In the genomic region with DNA sequence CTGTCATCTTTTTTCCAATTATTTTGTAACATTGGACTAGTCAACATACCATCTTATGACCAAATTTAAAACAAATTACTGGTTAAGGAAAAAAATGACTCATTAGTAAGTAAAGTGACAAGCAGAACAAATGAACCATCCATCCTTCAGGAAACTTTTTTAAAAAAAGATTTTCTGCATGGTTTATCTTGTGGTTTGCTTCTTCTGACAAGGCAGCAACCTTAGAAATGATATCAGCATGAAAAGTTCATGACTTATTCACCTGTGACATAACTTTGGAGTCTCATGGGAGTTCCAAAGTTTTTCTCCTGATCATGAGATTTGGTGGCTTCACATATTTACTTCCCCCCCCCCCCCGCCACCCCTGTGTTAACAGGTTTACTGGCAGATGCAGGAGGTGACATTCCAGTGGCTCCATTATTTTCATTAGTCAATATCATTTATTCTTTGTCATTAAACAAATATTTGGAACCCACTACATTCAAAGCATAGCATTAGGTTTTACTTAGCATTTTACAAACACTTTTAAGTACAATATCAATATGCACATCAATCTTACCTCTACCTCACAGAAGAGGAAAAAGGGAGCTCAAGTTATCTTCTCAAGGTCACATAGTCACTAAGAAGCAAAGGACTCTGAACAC, we compare ENCODE assay signal across 24 cellular contexts. TPM values are rescaled to one million over a fixed set of nuclear protein-coding genes. Genes with fewer than 3 reads are reported as not detected.
DNase-seq lines count a peak whose midpoint lies in the region; ATAC-seq and TF ChIP-seq lines count a peak whose summit lies in the region.
"Had no signal": no experiment of that assay in that cellular context is flagged by ENCODE, and none has a peak within 500 bp of the region (broad histone marks: within the 10 kb centered on the region; RNA-seq: fewer than 3 reads in every experiment).

No MANE protein-coding gene starts in this region.

- DNase-seq in EL (peak; percentile 6), PC-3 (peak; percentile 58), kidney glomerular epithelial cell (lab: John Stamatoyannopoulos, UW) (peak; percentile 77), NCI-H526 treated with DMSO at 0.1 percent for 48 hours (lab: John Stamatoyannopoulos, UW) (no peak), left ventricle myocardium inferior (no peak)
- DNase-seq in activated CD8-positive, alpha-beta T cell treated with anti-CD3 and anti-CD28 coated beads for 36 hours, result no peak
- DNase-seq: activated CD4-positive, alpha-beta T cell treated with anti-CD3 and anti-CD28 coated beads for 1 hour; activated CD8-positive, alpha-beta memory T cell treated with anti-CD3 and anti-CD28 coated beads for 24 hours; activated T-cell treated with anti-CD3 and anti-CD28 coated beads, Interleukin-2, amount 50 U/mL, for 24 hours; AML-193; anterior cingulate cortex; CD4-positive, alpha-beta memory T cell; central memory CD4-positive, alpha-beta T cell; dorsolateral prefrontal cortex; glutamatergic neuron; Karpas-422; left cardiac atrium; NCI-H1694; NCI-H510A treated with DMSO at 0.1 percent for 48 hours; T-helper 17 cell; transverse colon had no signal

- H3K9me2 ChIP-seq in PC-3 (replicated peaks; ENCODE audit: low read length), result no peaks in the 10 kb centered on the region

- H3K4me1 ChIP-seq in PC-3 (ENCODE audit: insufficient read depth, low read length), result peaks cover 20% of the 10 kb centered on the region
- H3K4me1 ChIP-seq in left ventricle myocardium inferior, result no peaks in the 10 kb centered on the region
- H3K4me1 ChIP-seq: transverse colon had no signal

- no peaks in the 10 kb centered on the region for H3K27me3 ChIP-seq in PC-3 (ENCODE audit: low read length)
- no peaks in the 10 kb centered on the region for H3K27me3 ChIP-seq in left ventricle myocardium inferior (ENCODE audit: low read depth)
- H3K27me3 ChIP-seq: dorsolateral prefrontal cortex, transverse colon had no signal

- POLR2A ChIA-PET in PC-3 (lab: Charles Lee; ENCODE audit: unreplicated experiment), result interaction anchor here (0.6 kb wide), 1 partner anchor 274 kb away, joined by 3 read pairs; no protein-coding TSS in a partner anchor
- POLR2A ChIA-PET in activated CD8-positive, alpha-beta T cell treated with anti-CD3 and anti-CD28 coated beads for 36 hours (lab: Charles Lee), result no interaction called here

- TF ChIP-seq CTCF in PC-3 (conservative IDR thresholded peaks at IDR 0.05; ENCODE audit: low read depth, low read length), result no peak
- no peak for TF ChIP-seq CTCF in activated CD8-positive, alpha-beta T cell treated with anti-CD3 and anti-CD28 coated beads for 36 hours (IDR thresholded peaks at IDR 0.05)
- TF ChIP-seq CTCF in left ventricle myocardium inferior (IDR thresholded peaks at IDR 0.05; ENCODE audit: borderline replicate concordance), result no peak

- ATAC-seq in GM21825 (IDR thresholded peaks at IDR 0.05; ENCODE audit: unreplicated experiment) (peak; percentile 51), PC-3 (peak; percentile 59)
- no peak for ATAC-seq in activated CD8-positive, alpha-beta T cell treated with anti-CD3 and anti-CD28 coated beads for 36 hours
- ATAC-seq: left cardiac atrium, T-helper 17 cell had no signal

- no TSS peak for BruUV-seq in PC-3 (replicated peaks; lab: Mats Ljungman, UMichigan)

- no peaks in the 10 kb centered on the region for H3K79me2 ChIP-seq in PC-3 (ENCODE audit: low read length)

- H3K9me3 Mint-ChIP-seq in activated CD8-positive, alpha-beta T cell treated with anti-CD3 and anti-CD28 coated beads for 36 hours, result no peaks in the 10 kb centered on the region
- H3K9me3 Mint-ChIP-seq: CD4-positive, alpha-beta memory T cell; memory B cell had no signal

- H4K20me1 ChIP-seq in PC-3 (ENCODE audit: low read length), result no peaks in the 10 kb centered on the region

- H3K4me3 Mint-ChIP-seq in activated CD8-positive, alpha-beta T cell treated with anti-CD3 and anti-CD28 coated beads for 36 hours, result no peak overlapping the region
- H3K4me3 Mint-ChIP-seq: activated T-cell treated with anti-CD3 and anti-CD28 coated beads, Interleukin-2, amount 50 U/mL, for 24 hours; CD4-positive, alpha-beta memory T cell; memory B cell; T-helper 17 cell had no signal

- H3K4me3 ChIP-seq in PC-3 (ENCODE audit: low read length) (no peak overlapping the region), left ventricle myocardium inferior (no peak overlapping the region)
- H3K4me3 ChIP-seq: dorsolateral prefrontal cortex, transverse colon had no signal

- H3K36me3 Mint-ChIP-seq in activated CD8-positive, alpha-beta T cell treated with anti-CD3 and anti-CD28 coated beads for 36 hours (ENCODE audit: low read depth), result peaks cover 6% of the 10 kb centered on the region
- H3K36me3 Mint-ChIP-seq: CD4-positive, alpha-beta memory T cell; memory B cell had no signal

- peaks cover 4% of the 10 kb centered on the region for H3K4me1 Mint-ChIP-seq in activated CD8-positive, alpha-beta T cell treated with anti-CD3 and anti-CD28 coated beads for 36 hours (ENCODE audit: low read depth)
- H3K4me1 Mint-ChIP-seq: memory B cell had no signal

- H3K36me3 ChIP-seq in PC-3 (ENCODE audit: low read depth, low read length) (0 out of 2 replicates have a peak, but pooled peaks cover 2% of the 10 kb centered on the region), left ventricle myocardium inferior (no peaks in the 10 kb centered on the region)
- H3K36me3 ChIP-seq: transverse colon had no signal

- intact Hi-C loops in PC-3 (cut with micrococcal nuclease) (loop anchor here (1.0 to 2.0 kb wide), 3 partner anchors 15 to 268 kb away; no protein-coding TSS in a partner anchor), left ventricle myocardium inferior (cut with micrococcal nuclease) (no loop called here)
- intact Hi-C loops in activated CD8-positive, alpha-beta T cell treated with anti-CD3 and anti-CD28 coated beads for 36 hours (cut with micrococcal nuclease), result no loop called here

- no peak overlapping the region for H3K27ac Mint-ChIP-seq in activated CD8-positive, alpha-beta T cell treated with anti-CD3 and anti-CD28 coated beads for 36 hours
- H3K27ac Mint-ChIP-seq: activated T-cell treated with anti-CD3 and anti-CD28 coated beads, Interleukin-2, amount 50 U/mL, for 24 hours; memory B cell; progenitor cell of endocrine pancreas; T-helper 17 cell had no signal

- H3K9ac ChIP-seq in PC-3 (ENCODE audit: low read length), result no peak overlapping the region

- CTCF ChIA-PET in PC-3 (lab: Charles Lee), result interaction anchor here (1.5 kb wide), 1 partner anchor 136 kb away, joined by 6 read pairs; no protein-coding TSS in a partner anchor
- CTCF ChIA-PET in activated CD8-positive, alpha-beta T cell treated with anti-CD3 and anti-CD28 coated beads for 36 hours (lab: Charles Lee), result interaction anchor here (3.4 kb wide), 1 partner anchor 15 kb away, joined by 16 read pairs; no protein-coding TSS in a partner anchor

- H3K4me2 ChIP-seq in PC-3 (ENCODE audit: low read length), result no peak overlapping the region

- H3K27ac ChIP-seq in PC-3 (ENCODE audit: low read length), result peak overlapping the region; percentile 11; the same call in 1 of the 2 replicates
- no peak overlapping the region for H3K27ac ChIP-seq in left ventricle myocardium inferior (replicated peaks)
- H3K27ac ChIP-seq: dorsolateral prefrontal cortex, transverse colon had no signal

- H3K27me3 Mint-ChIP-seq in activated CD8-positive, alpha-beta T cell treated with anti-CD3 and anti-CD28 coated beads for 36 hours, result peaks cover 1% of the 10 kb centered on the region
- H3K27me3 Mint-ChIP-seq: activated T-cell treated with anti-CD3 and anti-CD28 coated beads, Interleukin-2, amount 50 U/mL, for 24 hours; CD4-positive, alpha-beta memory T cell; memory B cell had no signal

- H3K9me3 ChIP-seq in PC-3 (ENCODE audit: low read length), result no peaks in the 10 kb centered on the region
- H3K9me3 ChIP-seq in left ventricle myocardium inferior (replicated peaks), result no peaks in the 10 kb centered on the region
- H3K9me3 ChIP-seq: transverse colon had no signal

- H3F3A ChIP-seq in PC-3 (ENCODE audit: low read length, unreplicated experiment), result peaks cover 4% of the 10 kb centered on the region

- H2AFZ ChIP-seq in PC-3 (ENCODE audit: low read length), result no peak overlapping the region

RNA-seq across cellular contexts. Expression of a gene that starts 40.7 kb away (rescaled TPM):
- total RNA-seq in PC-3 (2014; rRNA removed), result 206 and 275 TPM in 2 replicates
- 10 to 100 TPM; 83.4 to 90.6 TPM for total RNA-seq in activated CD8-positive, alpha-beta T cell treated with anti-CD3 and anti-CD28 coated beads for 36 hours
- total RNA-seq in left ventricle myocardium inferior, result 25.8 TPM

RNA-seq across cellular contexts. Expression of a gene that starts 57.9 kb away (rescaled TPM):
- total RNA-seq in PC-3 (2014; rRNA removed), result 20.4 and 28.9 TPM in 2 replicates
- 1 to 10 TPM; 1.3 to 2.0 TPM for total RNA-seq in activated CD8-positive, alpha-beta T cell treated with anti-CD3 and anti-CD28 coated beads for 36 hours
- 5.4 TPM for total RNA-seq in left ventricle myocardium inferior

Comparison
In these comparisons a context has a peak if more than half of its experiments do, and no peak if none do; other contexts are left out.
1. DNase-seq: peak in EL (single experiment), PC-3 (single experiment) and kidney glomerular epithelial cell (single experiment); none in NCI-H526 treated with DMSO at 0.1 percent for 48 hours (single experiment), activated CD8-positive, alpha-beta T cell treated with anti-CD3 and anti-CD28 coated beads for 36 hours (single experiment) and left ventricle myocardium inferior (single experiment).